8 cellular contexts compared by ENCODE assay signal in the genomic region with DNA sequence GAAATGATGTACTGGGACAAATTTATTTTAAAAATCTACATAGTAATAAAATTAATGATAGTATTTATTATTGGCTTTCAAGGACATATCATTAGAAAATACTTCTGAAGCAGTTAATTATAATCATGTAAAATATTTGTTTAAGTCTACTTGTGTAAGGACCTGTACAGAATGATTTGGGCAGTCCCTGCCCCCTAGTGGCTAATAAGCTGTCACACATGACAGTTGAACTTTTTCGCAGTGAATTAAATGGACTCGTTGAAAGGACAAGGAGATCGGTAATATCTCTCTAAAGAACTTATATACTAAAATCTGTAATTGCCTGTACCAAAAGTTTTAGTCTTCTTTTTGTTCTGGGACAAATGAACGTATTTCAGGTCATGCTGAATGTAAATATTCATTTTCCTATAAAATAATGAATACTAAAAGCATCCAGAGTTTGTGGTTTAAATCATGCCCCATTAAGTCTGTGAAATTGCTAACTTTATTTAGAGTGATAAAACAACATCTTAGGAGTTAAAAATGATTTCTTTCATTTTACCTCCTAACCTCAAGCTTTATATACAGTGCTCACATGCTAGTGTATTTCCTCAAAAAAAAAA. TPM values are rescaled to one million over a fixed set of nuclear protein-coding genes. Genes with fewer than 3 reads are reported as not detected.
A peak's percentile ranks its signal among the peaks of the same experiment; 100 is the strongest.
DNase-seq lines count a peak whose midpoint lies in the region; ATAC-seq and TF ChIP-seq lines count a peak whose summit lies in the region.

No MANE protein-coding gene starts in this region.

- TF ChIP-seq POLR2A in prostate gland (IDR thresholded peaks at IDR 0.05), result no peak

- no peak overlapping the region for H3K4me3 Mint-ChIP-seq in activated B cell treated with CpG ODN at 0.5 μM for 24 hours

- H3K27ac ChIP-seq in prostate gland, result no peak overlapping the region
- H3K27ac ChIP-seq in effector memory CD4-positive, alpha-beta T cell (ENCODE audit: insufficient read depth, low read length, poor library complexity, severe bottlenecking), result no peak overlapping the region

- TF ChIP-seq CTCF in activated B cell treated with CpG ODN at 0.5 μM for 24 hours (IDR thresholded peaks at IDR 0.05) (no peak), prostate gland (IDR thresholded peaks at IDR 0.05) (peak; percentile 23 to 74 (median 66))

- WGBS in prostate gland, result 21% methylated on average over 4 of the region's 4 CpGs

- H3K4me1 Mint-ChIP-seq in activated B cell treated with CpG ODN at 0.5 μM for 24 hours, result peaks cover 22% of the 10 kb centered on the region

- H3K9me3 ChIP-seq in prostate gland, result no peaks in the 10 kb centered on the region
- H3K9me3 ChIP-seq in effector memory CD4-positive, alpha-beta T cell (ENCODE audit: control insufficient read depth, low read length), result no peaks in the 10 kb centered on the region

- ATAC-seq in GM19035 (IDR thresholded peaks at IDR 0.05; ENCODE audit: unreplicated experiment), result peak; percentile 72
- ATAC-seq in HG03108 (IDR thresholded peaks at IDR 0.05; ENCODE audit: unreplicated experiment), result peak; percentile 79
- ATAC-seq in activated B cell treated with CpG ODN at 0.5 μM for 24 hours (ENCODE audit: low read depth), result peak; percentile 84

- CTCF ChIA-PET in activated B cell treated with CpG ODN at 0.5 μM for 24 hours (lab: Charles Lee), result interaction anchor here (0.6 to 2.9 kb wide), 10 partner anchors 9 to 1548 kb away, joined by 3 to 16 read pairs (median 5); a partner anchor contains a TSS

- H3K4me3 ChIP-seq in prostate gland, result no peak overlapping the region
- no peak overlapping the region for H3K4me3 ChIP-seq in effector memory CD4-positive, alpha-beta T cell (ENCODE audit: insufficient read depth, low read depth, low read length, poor library complexity, severe bottlenecking)

- H3K4me1 ChIP-seq in prostate gland (replicated peaks), result no peaks in the 10 kb centered on the region
- no peaks in the 10 kb centered on the region for H3K4me1 ChIP-seq in effector memory CD4-positive, alpha-beta T cell (ENCODE audit: control insufficient read depth, insufficient read depth, low read length, poor library complexity, severe bottlenecking)

- POLR2A ChIA-PET in activated B cell treated with CpG ODN at 0.5 μM for 24 hours (lab: Charles Lee), result interaction anchor here (0.6 to 2.1 kb wide), 3 partner anchors 14 to 82 kb away, joined by 5 to 7 read pairs (median 7); a partner anchor contains a TSS

- DNase-seq in DMS153 (lab: John Stamatoyannopoulos, UW) (peak; percentile 53), NCI-H2171 treated with DMSO at 0.1 percent for 48 hours (lab: John Stamatoyannopoulos, UW) (peak; percentile 69), activated B cell treated with CpG ODN at 0.5 μM for 24 hours (no peak), germinal center (ENCODE audit: low spot score) (peak; percentile 19), prostate gland (ENCODE audit: low spot score) (no peak)
- no peak for DNase-seq in effector memory CD4-positive, alpha-beta T cell

- H3K27ac Mint-ChIP-seq in activated B cell treated with CpG ODN at 0.5 μM for 24 hours, result no peak overlapping the region

- H3K9me3 Mint-ChIP-seq in activated B cell treated with CpG ODN at 0.5 μM for 24 hours, result no peaks in the 10 kb centered on the region

- H3K36me3 ChIP-seq in prostate gland, result no peaks in the 10 kb centered on the region
- peaks cover 48% of the 10 kb centered on the region for H3K36me3 ChIP-seq in effector memory CD4-positive, alpha-beta T cell (ENCODE audit: control insufficient read depth, insufficient read depth, low read length)

- no peaks in the 10 kb centered on the region for H3K27me3 Mint-ChIP-seq in activated B cell treated with CpG ODN at 0.5 μM for 24 hours

- intact Hi-C loops in activated B cell treated with CpG ODN at 0.5 μM for 24 hours (cut with micrococcal nuclease), result loop anchor here (1.0 to 10.0 kb wide), 9 partner anchors 14 to 1545 kb away; a partner anchor contains a TSS
- intact Hi-C loops in prostate gland (cut with DNase I), result no loop called here

- H3K36me3 Mint-ChIP-seq in activated B cell treated with CpG ODN at 0.5 μM for 24 hours (ENCODE audit: low read depth), result peaks cover 64% of the 10 kb centered on the region

- no peaks in the 10 kb centered on the region for H3K27me3 ChIP-seq in prostate gland (replicated peaks; ENCODE audit: insufficient read depth)
- no peaks in the 10 kb centered on the region for H3K27me3 ChIP-seq in effector memory CD4-positive, alpha-beta T cell (replicated peaks; ENCODE audit: control insufficient read depth, insufficient read depth, low read length, poor library complexity, severe bottlenecking)

RNA-seq across cellular contexts. Expression of a gene that starts 13.6 kb away (rescaled TPM):
- 28.7 and 34.8 TPM in 2 replicates for total RNA-seq in activated B cell treated with CpG ODN at 0.5 μM for 24 hours
- total RNA-seq in prostate gland, result 10 to 100 TPM; 24.8 to 39.4 TPM

RNA-seq across cellular contexts. Expression of a gene that starts 47.5 kb away (rescaled TPM):
- total RNA-seq in activated B cell treated with CpG ODN at 0.5 μM for 24 hours (not detected in 2 replicates), prostate gland (not detected)

Comparison
In these comparisons a context has a peak if more than half of its experiments do, and no peak if none do; other contexts are left out.
1. DNase-seq: peak in DMS153 (single experiment), NCI-H2171 treated with DMSO at 0.1 percent for 48 hours (single experiment) and germinal center (single experiment); none in activated B cell treated with CpG ODN at 0.5 μM for 24 hours (single experiment), prostate gland (single experiment) and effector memory CD4-positive, alpha-beta T cell (0 of 3).
2. Peak in every context shown above with its lines, with median percentiles within 50 percentile points of each other: ATAC-seq.